8 cellular contexts compared by ENCODE assay signal in genomic region chrX:51332188-51332942, GRCh38. TPM values are rescaled to one million over a fixed set of nuclear protein-coding genes. Genes with fewer than 3 reads are reported as not detected.
DNase-seq lines count a peak whose midpoint lies in the region; ATAC-seq, FAIRE-seq and TF ChIP-seq lines count a peak whose summit lies in the region.

TSS of gene NUDT10 (plus strand) at chrX:51332822. CDS start at chrX:51332966, 144 bp downstream.

- H3K4me3 ChIP-seq in RWPE2 (ENCODE audit: severe bottlenecking) (peak within 1 kb of the TSS; percentile 20), body of pancreas (no peak within 1 kb of the TSS), smooth muscle cell (peak within 1 kb of the TSS; percentile 55), Karpas-422 (ENCODE audit: low read length) (no peak within 1 kb of the TSS)

- WGBS in body of pancreas, 2 donors = 0% methylated on average over 34 of the region's 68 CpGs; no CpG with 5 or more reads in 1 of the 2 donors
- WGBS in smooth muscle cell (ENCODE audit: low lambda C conversion rate) = 47% methylated on average over 42 of the region's 68 CpGs

- H3K9ac ChIP-seq in smooth muscle cell (ENCODE audit: low read depth) = peak within 1 kb of the TSS; percentile 43
- no peak within 1 kb of the TSS for H3K9ac ChIP-seq in Karpas-422 (ENCODE audit: low read length)

- H3K79me2 ChIP-seq in smooth muscle cell (ENCODE audit: low read depth) = no peaks in the 10 kb centered on the region
- no peaks in the 10 kb centered on the region for H3K79me2 ChIP-seq in Karpas-422 (ENCODE audit: low read length)

- H3K27ac ChIP-seq in RWPE2 (ENCODE audit: poor library complexity, severe bottlenecking) = no peak within 1 kb of the TSS
- H3K27ac ChIP-seq in body of pancreas = no peak within 1 kb of the TSS
- no peak within 1 kb of the TSS for H3K27ac ChIP-seq in smooth muscle cell (ENCODE audit: low read depth)
- no peak within 1 kb of the TSS for H3K27ac ChIP-seq in Karpas-422 (ENCODE audit: low read length)

- DNase-seq in GM12891 (ENCODE audit: insufficient read length, low spot score) (no peak), RWPE2 (ENCODE audit: low spot score) (peak; percentile 35), body of pancreas (peak; percentile 12 to 45 (median 32)), iPS-NIHi11 (ENCODE audit: low spot score) (peak; percentile 64), smooth muscle cell (lab: John Stamatoyannopoulos, UW; ENCODE audit: unreplicated experiment) (peak; percentile 4), NCI-H187 treated with DMSO at 0.1 percent for 48 hours (lab: John Stamatoyannopoulos, UW) (no peak), Karpas-422 (no peak)

- no peaks in the 10 kb centered on the region for H3K9me3 ChIP-seq in RWPE2 (ENCODE audit: severe bottlenecking)
- no peaks in the 10 kb centered on the region for H3K9me3 ChIP-seq in body of pancreas
- H3K9me3 ChIP-seq in smooth muscle cell (replicated peaks; ENCODE audit: low read depth) = no peaks in the 10 kb centered on the region
- no peaks in the 10 kb centered on the region for H3K9me3 ChIP-seq in Karpas-422 (ENCODE audit: low read length)

- H3K27me3 ChIP-seq in RWPE2 (ENCODE audit: insufficient read depth, poor library complexity, severe bottlenecking) (no peaks in the 10 kb centered on the region), body of pancreas (no peaks in the 10 kb centered on the region), smooth muscle cell (ENCODE audit: low read depth) (no peaks in the 10 kb centered on the region), Karpas-422 (ENCODE audit: low read length) (no peaks in the 10 kb centered on the region)

- H3K4me1 ChIP-seq in RWPE2 (ENCODE audit: insufficient read depth, poor library complexity, severe bottlenecking) (no peaks in the 10 kb centered on the region), body of pancreas (no peaks in the 10 kb centered on the region), smooth muscle cell (ENCODE audit: low read depth) (peaks cover 6% of the 10 kb centered on the region), Karpas-422 (ENCODE audit: low read length) (no peaks in the 10 kb centered on the region)

- no peaks in the 10 kb centered on the region for H3K36me3 ChIP-seq in RWPE2 (ENCODE audit: low read depth)
- H3K36me3 ChIP-seq in body of pancreas (replicated peaks in 1 of 2; ENCODE audit: insufficient read depth in 1 of 2, low read depth in 2 of 2) = no peaks in the 10 kb centered on the region
- no peaks in the 10 kb centered on the region for H3K36me3 ChIP-seq in smooth muscle cell (ENCODE audit: low read depth)
- H3K36me3 ChIP-seq in Karpas-422 (ENCODE audit: insufficient read depth, low read length) = no peaks in the 10 kb centered on the region

- intact Hi-C loops in body of pancreas (cut with DNase I) = no loop called here

- peak within 1 kb of the TSS; percentile 72 for H2AFZ ChIP-seq in smooth muscle cell (ENCODE audit: low read depth)
- no peak within 1 kb of the TSS for H2AFZ ChIP-seq in Karpas-422 (ENCODE audit: low read length)

- no peaks in the 10 kb centered on the region for H4K20me1 ChIP-seq in smooth muscle cell (ENCODE audit: low read depth)
- H4K20me1 ChIP-seq in Karpas-422 (ENCODE audit: insufficient read depth, low read depth, low read length) = no peaks in the 10 kb centered on the region

- ATAC-seq in RWPE2 (ENCODE audit: low read depth) (peak; percentile 76), body of pancreas (peak; percentile 33), GM21825 (IDR thresholded peaks at IDR 0.05; ENCODE audit: unreplicated experiment) (no peak)

- no peaks in the 10 kb centered on the region for H3F3A ChIP-seq in smooth muscle cell (ENCODE audit: low read depth)

- TF ChIP-seq CTCF in RWPE2 (IDR thresholded peaks at IDR 0.05; ENCODE audit: poor library complexity, severe bottlenecking) (no peak), body of pancreas (IDR thresholded peaks at IDR 0.05) (no peak), smooth muscle cell (IDR thresholded peaks at IDR 0.05; ENCODE audit: borderline replicate concordance, insufficient read depth, poor library complexity, severe bottlenecking) (no peak)

- no peaks in the 10 kb centered on the region for H3K9me2 ChIP-seq in Karpas-422 (replicated peaks; ENCODE audit: insufficient read depth, low read length)

- FAIRE-seq in GM12891 (lab: Jason Lieb, UNC) = peak; percentile 28

- H3K4me2 ChIP-seq in smooth muscle cell (peak within 1 kb of the TSS; percentile 83), Karpas-422 (ENCODE audit: low read depth, low read length, poor library complexity, severe bottlenecking) (no peak within 1 kb of the TSS)

- TF ChIP-seq POLR2A in GM12891 (IDR thresholded peaks at IDR 0.05; ENCODE audit: low read depth, low read length) (no peak), body of pancreas (IDR thresholded peaks at IDR 0.05) (no peak)

TF ChIP-seq in GM12891, 5 proteins besides CTCF, POLR2A, EP300 and RAD21:
- TF ChIP-seq TAF1 (IDR thresholded peaks at IDR 0.05; ENCODE audit: low read depth, low read length) (no peak), POLR2AphosphoS5 (IDR thresholded peaks at IDR 0.05; ENCODE audit: low read depth, low read length) (no peak), POU2F2 (IDR thresholded peaks at IDR 0.05; ENCODE audit: low read depth, low read length) (no peak), PAX5 (IDR thresholded peaks at IDR 0.05; ENCODE audit: insufficient read depth, low read length, severe bottlenecking) (no peak), SPI1 (IDR thresholded peaks at IDR 0.05; ENCODE audit: low read depth, low read length) (no peak)

RNA-seq across cellular contexts. Expression of gene NUDT10, which starts in this region (rescaled TPM):
- not detected for polyA plus RNA-seq in GM12891 (2012; ENCODE audit: low read depth, missing spikeins)
- total RNA-seq in body of pancreas (1 to 10 TPM in 1 of 2 donors, not detected in 1; 1.0 TPM), smooth muscle cell (2.8 and 3.2 TPM in 2 replicates)
- polyA plus RNA-seq in smooth muscle cell = 3.8 and 4.5 TPM in 2 replicates
- not detected in 2 replicates for total RNA-seq in Karpas-422 (2014; rRNA removed; shearing (Covaris generic); ENCODE audit: low replicate concordance)

Comparison
In these comparisons a context has a peak if more than half of its experiments do, and no peak if none do; other contexts are left out.
1. DNase-seq: peak in RWPE2 (single experiment), body of pancreas (4 of 4), iPS-NIHi11 (single experiment) and smooth muscle cell (single experiment); none in GM12891 (single experiment), NCI-H187 treated with DMSO at 0.1 percent for 48 hours (single experiment) and Karpas-422 (single experiment).
2. H3K4me3 ChIP-seq: peak in RWPE2 (single experiment) and smooth muscle cell (single experiment); none in body of pancreas (0 of 2) and Karpas-422 (single experiment).